ENCODE assay signal across 8 cellular contexts in genomic region chr12:110224379-110225304, GRCh38. TPM values are rescaled to one million over a fixed set of nuclear protein-coding genes. Genes with fewer than 3 reads are reported as not detected.
DNase-seq lines count a peak whose midpoint lies in the region; ATAC-seq, FAIRE-seq and TF ChIP-seq lines count a peak whose summit lies in the region.

No MANE protein-coding gene starts in this region.

- peak; percentile 71 for TF ChIP-seq RAD21 in A549 (conservative IDR thresholded peaks at IDR 0.05 in 1 of 2, IDR thresholded peaks at IDR 0.05 in 1 of 2)

- no peaks in the 10 kb centered on the region for H4K20me1 ChIP-seq in smooth muscle cell (ENCODE audit: low read depth)

- H3K4me2 ChIP-seq in A549 (peak overlapping the region; percentile 67), smooth muscle cell (peak overlapping the region; percentile 71)

- H3K27ac ChIP-seq in A549, result peak overlapping the region; percentile 80 to 90
- no peak overlapping the region for H3K27ac ChIP-seq in HL-60 (replicated peaks)
- H3K27ac ChIP-seq in smooth muscle cell (ENCODE audit: low read depth), result peak overlapping the region; percentile 85

- DNase-seq in A549 (ENCODE audit: low read depth in 1 of 2, low spot score in 1 of 2) (peak; percentile 71 to 88), HL-60 (ENCODE audit: low read depth in 1 of 2, low spot score in 1 of 2) (no peak), amniotic epithelial cell (ENCODE audit: low read depth) (peak; percentile 86), left ventricle myocardium superior (no peak), smooth muscle cell (lab: John Stamatoyannopoulos, UW; ENCODE audit: unreplicated experiment) (no peak), NCI-H2029 (lab: John Stamatoyannopoulos, UW) (no peak)
- DNase-seq in activated effector memory CD4-positive, alpha-beta T cell treated with Interleukin-2 at 50 U/mL for 16 hours, result no peak

- H3K4me3 ChIP-seq in A549, result peak overlapping the region; percentile 1; the same call in 1 of the 3 replicates
- no peak overlapping the region for H3K4me3 ChIP-seq in HL-60 (replicated peaks; ENCODE audit: insufficient read depth, low read length)
- no peak overlapping the region for H3K4me3 ChIP-seq in smooth muscle cell

- H3F3A ChIP-seq in smooth muscle cell (ENCODE audit: low read depth), result peaks cover 6% of the 10 kb centered on the region

- ATAC-seq in A549 (peak; percentile 77 to 88), left ventricle myocardium superior (peak; percentile 74), HG03442 (IDR thresholded peaks at IDR 0.05; ENCODE audit: unreplicated experiment) (no peak)

- WGBS in A549 (ENCODE audit: missing lambda C conversion rate), result 14% methylated on average over 10 of the region's 10 CpGs
- WGBS in smooth muscle cell (ENCODE audit: low lambda C conversion rate), result 77% methylated on average over 10 of the region's 10 CpGs

- intact Hi-C loops in left ventricle myocardium superior (cut with micrococcal nuclease), result no loop called here

- no peak for TF ChIP-seq POLR2A in A549 (IDR thresholded peaks at IDR 0.05; ENCODE audit: low read length)

- POLR2A ChIA-PET in A549 (lab: Yijun Ruan, JAX), result interaction anchor here (1.0 to 1.6 kb wide), 4 partner anchors 23 to 115 kb away, joined by 3 to 18 read pairs (median 4); partner anchors contain the start of gene ATP2A2

- FAIRE-seq in A549 (lab: Jason Lieb, UNC), result peak; percentile 94

- no peaks in the 10 kb centered on the region for H3K9me3 ChIP-seq in A549
- no peaks in the 10 kb centered on the region for H3K9me3 ChIP-seq in smooth muscle cell (replicated peaks; ENCODE audit: low read depth)

- H3K79me2 ChIP-seq in smooth muscle cell (ENCODE audit: low read depth), result no peaks in the 10 kb centered on the region

- no peaks in the 10 kb centered on the region for H3K27me3 ChIP-seq in HL-60 (ENCODE audit: insufficient read depth, poor library complexity, severe bottlenecking)
- no peaks in the 10 kb centered on the region for H3K27me3 ChIP-seq in smooth muscle cell (ENCODE audit: low read depth)

- H2AFZ ChIP-seq in smooth muscle cell (ENCODE audit: low read depth), result no peak overlapping the region

- CTCF ChIA-PET in A549 (lab: Yijun Ruan, JAX), result interaction anchor here (0.6 to 9.6 kb wide), 39 partner anchors 8 to 207 kb away, joined by 3 to 100 read pairs (median 4); partner anchors contain the start of genes ATP2A2 and IFT81

- H3K9ac ChIP-seq in smooth muscle cell (ENCODE audit: low read depth), result no peak overlapping the region

- no peak for TF ChIP-seq EP300 in A549 (IDR thresholded peaks at IDR 0.05)

- H3K4me1 ChIP-seq in A549, result peaks cover 47% of the 10 kb centered on the region
- peaks cover 5% of the 10 kb centered on the region for H3K4me1 ChIP-seq in smooth muscle cell (ENCODE audit: low read depth)

- peak; percentile 68 for TF ChIP-seq CTCF in A549 (IDR thresholded peaks at IDR 0.05)
- TF ChIP-seq CTCF in HL-60 (IDR thresholded peaks at IDR 0.05; ENCODE audit: insufficient read depth, low read length), result peak; percentile 8
- peak; percentile 40 for TF ChIP-seq CTCF in smooth muscle cell (IDR thresholded peaks at IDR 0.05; ENCODE audit: borderline replicate concordance, insufficient read depth, poor library complexity, severe bottlenecking)

- no peaks in the 10 kb centered on the region for H3K36me3 ChIP-seq in smooth muscle cell (ENCODE audit: low read depth)

TF ChIP-seq in A549, 52 proteins besides CTCF, POLR2A, EP300 and RAD21:
- TF ChIP-seq, protein P1, sequence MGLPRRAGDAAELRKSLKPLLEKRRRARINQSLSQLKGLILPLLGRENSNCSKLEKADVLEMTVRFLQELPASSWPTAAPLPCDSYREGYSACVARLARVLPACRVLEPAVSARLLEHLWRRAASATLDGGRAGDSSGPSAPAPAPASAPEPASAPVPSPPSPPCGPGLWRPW (IDR thresholded peaks at IDR 0.05), result no peak
- TF ChIP-seq HDAC2 (IDR thresholded peaks at IDR 0.05), result no peak
- TF ChIP-seq TFCP2L1 (CRISPR knock-in tag; IDR thresholded peaks at IDR 0.05), result no peak
- TF ChIP-seq ZC3H11A (IDR thresholded peaks at IDR 0.05), result no peak
- no peak for TF ChIP-seq E2F6 (IDR thresholded peaks at IDR 0.05; ENCODE audit: borderline replicate concordance, low read depth)
- TF ChIP-seq GATA3 (IDR thresholded peaks at IDR 0.05; ENCODE audit: borderline replicate concordance), result peak; percentile 47; the same call in 1 of the 2 replicates
- no peak for TF ChIP-seq ZSCAN20 (CRISPR knock-in tag; IDR thresholded peaks at IDR 0.05)
- TF ChIP-seq KDM5A (IDR thresholded peaks at IDR 0.05), result no peak
- TF ChIP-seq MAFK (IDR thresholded peaks at IDR 0.05; ENCODE audit: partially characterized antibody), result no peak
- no peak for TF ChIP-seq HEYL (CRISPR knock-in tag; IDR thresholded peaks at IDR 0.05)
- no peak for TF ChIP-seq NPAS2 (CRISPR knock-in tag; IDR thresholded peaks at IDR 0.05; ENCODE audit: borderline replicate concordance)
- TF ChIP-seq, protein P2, sequence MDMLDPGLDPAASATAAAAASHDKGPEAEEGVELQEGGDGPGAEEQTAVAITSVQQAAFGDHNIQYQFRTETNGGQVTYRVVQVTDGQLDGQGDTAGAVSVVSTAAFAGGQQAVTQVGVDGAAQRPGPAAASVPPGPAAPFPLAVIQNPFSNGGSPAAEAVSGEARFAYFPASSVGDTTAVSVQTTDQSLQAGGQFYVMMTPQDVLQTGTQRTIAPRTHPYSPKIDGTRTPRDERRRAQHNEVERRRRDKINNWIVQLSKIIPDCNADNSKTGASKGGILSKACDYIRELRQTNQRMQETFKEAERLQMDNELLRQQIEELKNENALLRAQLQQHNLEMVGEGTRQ (IDR thresholded peaks at IDR 0.05), result no peak
- no peak for TF ChIP-seq EHF (CRISPR knock-in tag; IDR thresholded peaks at IDR 0.05)
- TF ChIP-seq NFE2L2 (conservative IDR thresholded peaks at IDR 0.05; ENCODE audit: low read length), result no peak
- no peak for TF ChIP-seq ESRRA (IDR thresholded peaks at IDR 0.05; ENCODE audit: borderline replicate concordance, low read length)
- TF ChIP-seq BHLHE40 (IDR thresholded peaks at IDR 0.05; ENCODE audit: low read depth, low read length), result no peak
- no peak for TF ChIP-seq EHMT2 (IDR thresholded peaks at IDR 0.05; ENCODE audit: low read depth)
- TF ChIP-seq PHF8 (IDR thresholded peaks at IDR 0.05; ENCODE audit: borderline replicate concordance, low read depth), result no peak
- no peak for TF ChIP-seq RARB (CRISPR knock-in tag; IDR thresholded peaks at IDR 0.05)
- TF ChIP-seq JUN (IDR thresholded peaks at IDR 0.05), result peak in 1 of 2 experiments; percentile 11; a peak in 1 of 5 replicates
- TF ChIP-seq CBX8 (IDR thresholded peaks at IDR 0.05), result no peak
- TF ChIP-seq CEBPB (IDR thresholded peaks at IDR 0.05), result peak; percentile 49 to 68
- peak; percentile 41; the same call in 1 of the 2 replicates for TF ChIP-seq JUNB (IDR thresholded peaks at IDR 0.05)
- TF ChIP-seq MYC (IDR thresholded peaks at IDR 0.05; ENCODE audit: borderline replicate concordance, low read length), result peak; percentile 46; the same call in 1 of the 2 replicates
- TF ChIP-seq SMC3 (IDR thresholded peaks at IDR 0.05), result peak; percentile 78
- no peak for TF ChIP-seq SREBF2 (IDR thresholded peaks at IDR 0.05)
- TF ChIP-seq FOSL2 (IDR thresholded peaks at IDR 0.05), result peak; percentile 38
- TF ChIP-seq FOSL2 (CRISPR knock-in tag; IDR thresholded peaks at IDR 0.05), result peak; percentile 81
TF ChIP-seq in A549: peak in this region for 7.

RNA-seq across cellular contexts. Expression of gene ATP2A2, which starts 56.4 kb away (rescaled TPM):
- polyA plus RNA-seq in A549 (2011; rRNA removed) (415 and 431 TPM in 2 replicates), A549 (2017; fragmentation: RNase III; extraction: RNeasy Plus Mini Kit Qiagen cat#74134 plus additional on column Dnase treatment) (328 to 356 TPM (median 342 TPM) in 3 replicates), smooth muscle cell (47.6 and 53.7 TPM in 2 replicates)
- polyA plus RNA-seq in A549 (2012; cell fraction: cytosol; rRNA removed), result 264 and 317 TPM in 2 replicates
- 658 and 717 TPM in 2 replicates for polyA plus RNA-seq in A549 (2012; cell fraction: nucleus; rRNA removed)
- polyA minus RNA-seq in A549 (2011; rRNA and poly(A)+ RNA removed), result 375 and 407 TPM in 2 replicates
- total RNA-seq in left ventricle myocardium superior (3,201 TPM), smooth muscle cell (103 and 104 TPM in 2 replicates)

Comparison
In these comparisons a context has a peak if more than half of its experiments do, and no peak if none do; other contexts are left out.
1. DNase-seq: peak in A549 (2 of 2) and amniotic epithelial cell (single experiment); none in HL-60 (0 of 2), left ventricle myocardium superior (single experiment), smooth muscle cell (single experiment), activated effector memory CD4-positive, alpha-beta T cell treated with Interleukin-2 at 50 U/mL for 16 hours (single experiment) and NCI-H2029 (single experiment).
2. CTCF ChIP-seq: peak in every context shown above with its lines; median percentile 68 in A549; 40 in smooth muscle cell; 8 in HL-60.
3. RNA of gene ATP2A2, which starts 56.4 kb away (total RNA-seq): 3,201 TPM in left ventricle myocardium superior (single experiment); 103 to 104 TPM in smooth muscle cell; every median in the first group is over 10 times any median in the second.